Comparison of ENCODE assay signal across 1 cellular context in the genomic region with DNA sequence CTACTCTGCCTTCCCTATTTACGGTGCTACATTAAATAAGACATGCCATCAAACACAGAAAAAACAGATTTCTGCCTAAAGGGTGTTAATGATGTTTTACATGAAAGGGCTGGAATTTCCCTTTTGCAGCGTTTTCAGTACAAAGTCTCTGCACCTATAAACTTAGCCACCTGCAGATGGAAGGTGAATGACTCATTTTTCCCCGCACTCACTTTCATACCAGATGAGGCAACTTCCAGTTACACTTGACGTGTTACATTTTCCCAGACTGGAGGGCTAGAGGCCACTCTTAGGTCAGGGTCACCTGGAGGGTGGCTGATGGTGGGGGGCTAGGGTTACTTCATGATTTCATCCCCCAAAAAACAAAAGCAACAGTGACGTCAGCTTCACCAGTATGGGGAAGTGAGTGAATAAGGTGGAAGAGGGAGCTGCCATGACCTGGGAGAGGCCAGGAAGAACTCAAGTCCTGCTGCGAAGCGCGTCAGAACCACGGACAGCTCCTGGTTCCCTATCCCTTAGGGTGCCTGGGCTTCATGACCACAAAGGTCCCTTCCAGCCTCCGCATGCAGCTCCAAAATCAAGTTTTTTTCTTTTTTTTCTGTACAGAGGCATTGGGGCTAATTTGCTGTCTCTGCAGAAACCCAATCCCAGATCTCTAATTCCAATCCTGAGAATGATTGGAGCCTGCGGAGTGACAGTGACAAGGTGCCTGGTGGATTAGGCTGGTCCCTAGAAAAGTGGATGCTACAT.
TF ChIP-seq lines count a peak whose summit lies in the region.

No MANE protein-coding gene starts in this region.

TF ChIP-seq in GM12878, 131 proteins besides CTCF, POLR2A, EP300 and RAD21 (continued from another document and continues in another):
- TF ChIP-seq, protein P1, sequence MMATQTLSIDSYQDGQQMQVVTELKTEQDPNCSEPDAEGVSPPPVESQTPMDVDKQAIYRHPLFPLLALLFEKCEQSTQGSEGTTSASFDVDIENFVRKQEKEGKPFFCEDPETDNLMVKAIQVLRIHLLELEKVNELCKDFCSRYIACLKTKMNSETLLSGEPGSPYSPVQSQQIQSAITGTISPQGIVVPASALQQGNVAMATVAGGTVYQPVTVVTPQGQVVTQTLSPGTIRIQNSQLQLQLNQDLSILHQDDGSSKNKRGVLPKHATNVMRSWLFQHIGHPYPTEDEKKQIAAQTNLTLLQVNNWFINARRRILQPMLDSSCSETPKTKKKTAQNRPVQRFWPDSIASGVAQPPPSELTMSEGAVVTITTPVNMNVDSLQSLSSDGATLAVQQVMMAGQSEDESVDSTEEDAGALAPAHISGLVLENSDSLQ (IDR thresholded peaks at IDR 0.05), result no peak
- TF ChIP-seq RFX5 (IDR thresholded peaks at IDR 0.05; ENCODE audit: low read depth, low read length), result peak; percentile 3; the same call in 1 of the 2 replicates
- TF ChIP-seq, protein P2, sequence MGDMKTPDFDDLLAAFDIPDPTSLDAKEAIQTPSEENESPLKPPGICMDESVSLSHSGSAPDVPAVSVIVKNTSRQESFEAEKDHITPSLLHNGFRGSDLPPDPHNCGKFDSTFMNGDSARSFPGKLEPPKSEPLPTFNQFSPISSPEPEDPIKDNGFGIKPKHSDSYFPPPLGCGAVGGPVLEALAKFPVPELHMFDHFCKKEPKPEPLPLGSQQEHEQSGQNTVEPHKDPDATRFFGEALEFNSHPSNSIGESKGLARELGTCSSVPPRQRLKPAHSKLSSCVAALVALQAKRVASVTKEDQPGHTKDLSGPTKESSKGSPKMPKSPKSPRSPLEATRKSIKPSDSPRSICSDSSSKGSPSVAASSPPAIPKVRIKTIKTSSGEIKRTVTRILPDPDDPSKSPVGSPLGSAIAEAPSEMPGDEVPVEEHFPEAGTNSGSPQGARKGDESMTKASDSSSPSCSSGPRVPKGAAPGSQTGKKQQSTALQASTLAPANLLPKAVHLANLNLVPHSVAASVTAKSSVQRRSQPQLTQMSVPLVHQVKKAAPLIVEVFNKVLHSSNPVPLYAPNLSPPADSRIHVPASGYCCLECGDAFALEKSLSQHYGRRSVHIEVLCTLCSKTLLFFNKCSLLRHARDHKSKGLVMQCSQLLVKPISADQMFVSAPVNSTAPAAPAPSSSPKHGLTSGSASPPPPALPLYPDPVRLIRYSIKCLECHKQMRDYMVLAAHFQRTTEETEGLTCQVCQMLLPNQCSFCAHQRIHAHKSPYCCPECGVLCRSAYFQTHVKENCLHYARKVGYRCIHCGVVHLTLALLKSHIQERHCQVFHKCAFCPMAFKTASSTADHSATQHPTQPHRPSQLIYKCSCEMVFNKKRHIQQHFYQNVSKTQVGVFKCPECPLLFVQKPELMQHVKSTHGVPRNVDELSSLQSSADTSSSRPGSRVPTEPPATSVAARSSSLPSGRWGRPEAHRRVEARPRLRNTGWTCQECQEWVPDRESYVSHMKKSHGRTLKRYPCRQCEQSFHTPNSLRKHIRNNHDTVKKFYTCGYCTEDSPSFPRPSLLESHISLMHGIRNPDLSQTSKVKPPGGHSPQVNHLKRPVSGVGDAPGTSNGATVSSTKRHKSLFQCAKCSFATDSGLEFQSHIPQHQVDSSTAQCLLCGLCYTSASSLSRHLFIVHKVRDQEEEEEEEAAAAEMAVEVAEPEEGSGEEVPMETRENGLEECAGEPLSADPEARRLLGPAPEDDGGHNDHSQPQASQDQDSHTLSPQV (IDR thresholded peaks at IDR 0.05), result no peak
- no peak for TF ChIP-seq RB1 (IDR thresholded peaks at IDR 0.05; ENCODE audit: borderline replicate concordance)
- TF ChIP-seq, protein P3, sequence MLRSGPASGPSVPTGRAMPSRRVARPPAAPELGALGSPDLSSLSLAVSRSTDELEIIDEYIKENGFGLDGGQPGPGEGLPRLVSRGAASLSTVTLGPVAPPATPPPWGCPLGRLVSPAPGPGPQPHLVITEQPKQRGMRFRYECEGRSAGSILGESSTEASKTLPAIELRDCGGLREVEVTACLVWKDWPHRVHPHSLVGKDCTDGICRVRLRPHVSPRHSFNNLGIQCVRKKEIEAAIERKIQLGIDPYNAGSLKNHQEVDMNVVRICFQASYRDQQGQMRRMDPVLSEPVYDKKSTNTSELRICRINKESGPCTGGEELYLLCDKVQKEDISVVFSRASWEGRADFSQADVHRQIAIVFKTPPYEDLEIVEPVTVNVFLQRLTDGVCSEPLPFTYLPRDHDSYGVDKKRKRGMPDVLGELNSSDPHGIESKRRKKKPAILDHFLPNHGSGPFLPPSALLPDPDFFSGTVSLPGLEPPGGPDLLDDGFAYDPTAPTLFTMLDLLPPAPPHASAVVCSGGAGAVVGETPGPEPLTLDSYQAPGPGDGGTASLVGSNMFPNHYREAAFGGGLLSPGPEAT (IDR thresholded peaks at IDR 0.05; ENCODE audit: low read depth), result peak; percentile 94
- TF ChIP-seq NR2C1 (IDR thresholded peaks at IDR 0.05), result no peak
- TF ChIP-seq, protein P4, sequence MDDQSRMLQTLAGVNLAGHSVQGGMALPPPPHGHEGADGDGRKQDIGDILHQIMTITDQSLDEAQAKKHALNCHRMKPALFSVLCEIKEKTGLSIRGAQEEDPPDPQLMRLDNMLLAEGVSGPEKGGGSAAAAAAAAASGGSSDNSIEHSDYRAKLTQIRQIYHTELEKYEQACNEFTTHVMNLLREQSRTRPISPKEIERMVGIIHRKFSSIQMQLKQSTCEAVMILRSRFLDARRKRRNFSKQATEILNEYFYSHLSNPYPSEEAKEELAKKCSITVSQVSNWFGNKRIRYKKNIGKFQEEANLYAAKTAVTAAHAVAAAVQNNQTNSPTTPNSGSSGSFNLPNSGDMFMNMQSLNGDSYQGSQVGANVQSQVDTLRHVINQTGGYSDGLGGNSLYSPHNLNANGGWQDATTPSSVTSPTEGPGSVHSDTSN (IDR thresholded peaks at IDR 0.05; ENCODE audit: insufficient replicate concordance, low read depth, low read length), result no peak
- peak; percentile 82 for TF ChIP-seq BCL11A (IDR thresholded peaks at IDR 0.05; ENCODE audit: low read depth, low read length)
- TF ChIP-seq, protein P5, sequence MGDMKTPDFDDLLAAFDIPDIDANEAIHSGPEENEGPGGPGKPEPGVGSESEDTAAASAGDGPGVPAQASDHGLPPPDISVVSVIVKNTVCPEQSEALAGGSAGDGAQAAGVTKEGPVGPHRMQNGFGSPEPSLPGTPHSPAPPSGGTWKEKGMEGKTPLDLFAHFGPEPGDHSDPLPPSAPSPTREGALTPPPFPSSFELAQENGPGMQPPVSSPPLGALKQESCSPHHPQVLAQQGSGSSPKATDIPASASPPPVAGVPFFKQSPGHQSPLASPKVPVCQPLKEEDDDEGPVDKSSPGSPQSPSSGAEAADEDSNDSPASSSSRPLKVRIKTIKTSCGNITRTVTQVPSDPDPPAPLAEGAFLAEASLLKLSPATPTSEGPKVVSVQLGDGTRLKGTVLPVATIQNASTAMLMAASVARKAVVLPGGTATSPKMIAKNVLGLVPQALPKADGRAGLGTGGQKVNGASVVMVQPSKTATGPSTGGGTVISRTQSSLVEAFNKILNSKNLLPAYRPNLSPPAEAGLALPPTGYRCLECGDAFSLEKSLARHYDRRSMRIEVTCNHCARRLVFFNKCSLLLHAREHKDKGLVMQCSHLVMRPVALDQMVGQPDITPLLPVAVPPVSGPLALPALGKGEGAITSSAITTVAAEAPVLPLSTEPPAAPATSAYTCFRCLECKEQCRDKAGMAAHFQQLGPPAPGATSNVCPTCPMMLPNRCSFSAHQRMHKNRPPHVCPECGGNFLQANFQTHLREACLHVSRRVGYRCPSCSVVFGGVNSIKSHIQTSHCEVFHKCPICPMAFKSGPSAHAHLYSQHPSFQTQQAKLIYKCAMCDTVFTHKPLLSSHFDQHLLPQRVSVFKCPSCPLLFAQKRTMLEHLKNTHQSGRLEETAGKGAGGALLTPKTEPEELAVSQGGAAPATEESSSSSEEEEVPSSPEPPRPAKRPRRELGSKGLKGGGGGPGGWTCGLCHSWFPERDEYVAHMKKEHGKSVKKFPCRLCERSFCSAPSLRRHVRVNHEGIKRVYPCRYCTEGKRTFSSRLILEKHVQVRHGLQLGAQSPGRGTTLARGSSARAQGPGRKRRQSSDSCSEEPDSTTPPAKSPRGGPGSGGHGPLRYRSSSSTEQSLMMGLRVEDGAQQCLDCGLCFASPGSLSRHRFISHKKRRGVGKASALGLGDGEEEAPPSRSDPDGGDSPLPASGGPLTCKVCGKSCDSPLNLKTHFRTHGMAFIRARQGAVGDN (IDR thresholded peaks at IDR 0.05), result no peak
- peak in 1 of 2 experiments; percentile 82; a peak in 2 of 4 replicates for TF ChIP-seq ETV6 (conservative IDR thresholded peaks at IDR 0.05 in 1 of 2, IDR thresholded peaks at IDR 0.05 in 1 of 2; ENCODE audit: borderline replicate concordance in 1 of 2, low read depth in 1 of 2)
- no peak for TF ChIP-seq ZNF24 (IDR thresholded peaks at IDR 0.05)
- TF ChIP-seq, protein P6, sequence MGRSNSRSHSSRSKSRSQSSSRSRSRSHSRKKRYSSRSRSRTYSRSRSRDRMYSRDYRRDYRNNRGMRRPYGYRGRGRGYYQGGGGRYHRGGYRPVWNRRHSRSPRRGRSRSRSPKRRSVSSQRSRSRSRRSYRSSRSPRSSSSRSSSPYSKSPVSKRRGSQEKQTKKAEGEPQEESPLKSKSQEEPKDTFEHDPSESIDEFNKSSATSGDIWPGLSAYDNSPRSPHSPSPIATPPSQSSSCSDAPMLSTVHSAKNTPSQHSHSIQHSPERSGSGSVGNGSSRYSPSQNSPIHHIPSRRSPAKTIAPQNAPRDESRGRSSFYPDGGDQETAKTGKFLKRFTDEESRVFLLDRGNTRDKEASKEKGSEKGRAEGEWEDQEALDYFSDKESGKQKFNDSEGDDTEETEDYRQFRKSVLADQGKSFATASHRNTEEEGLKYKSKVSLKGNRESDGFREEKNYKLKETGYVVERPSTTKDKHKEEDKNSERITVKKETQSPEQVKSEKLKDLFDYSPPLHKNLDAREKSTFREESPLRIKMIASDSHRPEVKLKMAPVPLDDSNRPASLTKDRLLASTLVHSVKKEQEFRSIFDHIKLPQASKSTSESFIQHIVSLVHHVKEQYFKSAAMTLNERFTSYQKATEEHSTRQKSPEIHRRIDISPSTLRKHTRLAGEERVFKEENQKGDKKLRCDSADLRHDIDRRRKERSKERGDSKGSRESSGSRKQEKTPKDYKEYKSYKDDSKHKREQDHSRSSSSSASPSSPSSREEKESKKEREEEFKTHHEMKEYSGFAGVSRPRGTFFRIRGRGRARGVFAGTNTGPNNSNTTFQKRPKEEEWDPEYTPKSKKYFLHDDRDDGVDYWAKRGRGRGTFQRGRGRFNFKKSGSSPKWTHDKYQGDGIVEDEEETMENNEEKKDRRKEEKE (IDR thresholded peaks at IDR 0.05), result no peak
- 0 out of 2 replicates have a peak, but pooled peaks have one; percentile 28 for TF ChIP-seq ESRRA (IDR thresholded peaks at IDR 0.05; ENCODE audit: low read length)
- peak; percentile 81 for TF ChIP-seq TCF7 (IDR thresholded peaks at IDR 0.05; ENCODE audit: borderline replicate concordance)
- TF ChIP-seq MEF2B (IDR thresholded peaks at IDR 0.05; ENCODE audit: partially characterized antibody, poor library complexity, severe bottlenecking), result peak; percentile 55
- peak; percentile 64; the same call in 1 of the 2 replicates for TF ChIP-seq TCF3 (IDR thresholded peaks at IDR 0.05; ENCODE audit: borderline replicate concordance, insufficient read depth, low read depth, low read length)
- TF ChIP-seq MYC (IDR thresholded peaks at IDR 0.05; ENCODE audit: insufficient read depth, insufficient read length, insufficient replicate concordance, low read length, severe bottlenecking), result no peak
- TF ChIP-seq SRF (IDR thresholded peaks at IDR 0.05; ENCODE audit: low read depth in 2 of 2, low read length in 2 of 2), result 0 out of 4 replicates have a peak, but pooled peaks of 1 of the 2 experiments have one; percentile 20
- TF ChIP-seq JUND (IDR thresholded peaks at IDR 0.05; ENCODE audit: low read depth, low read length), result 0 out of 2 replicates have a peak, but pooled peaks have one; percentile 30
- TF ChIP-seq, protein P7, sequence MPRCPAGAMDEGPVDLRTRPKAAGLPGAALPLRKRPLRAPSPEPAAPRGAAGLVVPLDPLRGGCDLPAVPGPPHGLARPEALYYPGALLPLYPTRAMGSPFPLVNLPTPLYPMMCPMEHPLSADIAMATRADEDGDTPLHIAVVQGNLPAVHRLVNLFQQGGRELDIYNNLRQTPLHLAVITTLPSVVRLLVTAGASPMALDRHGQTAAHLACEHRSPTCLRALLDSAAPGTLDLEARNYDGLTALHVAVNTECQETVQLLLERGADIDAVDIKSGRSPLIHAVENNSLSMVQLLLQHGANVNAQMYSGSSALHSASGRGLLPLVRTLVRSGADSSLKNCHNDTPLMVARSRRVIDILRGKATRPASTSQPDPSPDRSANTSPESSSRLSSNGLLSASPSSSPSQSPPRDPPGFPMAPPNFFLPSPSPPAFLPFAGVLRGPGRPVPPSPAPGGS (IDR thresholded peaks at IDR 0.05; ENCODE audit: borderline replicate concordance, insufficient read depth, low read depth, low read length, poor library complexity, severe bottlenecking), result peak; percentile 74
- TF ChIP-seq GATAD2B (conservative IDR thresholded peaks at IDR 0.05; ENCODE audit: low read depth), result peak; percentile 53; the same call in 1 of the 2 replicates
- TF ChIP-seq NFYA (IDR thresholded peaks at IDR 0.05; ENCODE audit: borderline replicate concordance, low read depth, low read length), result no peak
- TF ChIP-seq SMARCA5 (IDR thresholded peaks at IDR 0.05), result no peak
- peak; percentile 62; the same call in 1 of the 2 replicates for TF ChIP-seq IRF4 (IDR thresholded peaks at IDR 0.05; ENCODE audit: low read depth, low read length)
- TF ChIP-seq, protein P8, sequence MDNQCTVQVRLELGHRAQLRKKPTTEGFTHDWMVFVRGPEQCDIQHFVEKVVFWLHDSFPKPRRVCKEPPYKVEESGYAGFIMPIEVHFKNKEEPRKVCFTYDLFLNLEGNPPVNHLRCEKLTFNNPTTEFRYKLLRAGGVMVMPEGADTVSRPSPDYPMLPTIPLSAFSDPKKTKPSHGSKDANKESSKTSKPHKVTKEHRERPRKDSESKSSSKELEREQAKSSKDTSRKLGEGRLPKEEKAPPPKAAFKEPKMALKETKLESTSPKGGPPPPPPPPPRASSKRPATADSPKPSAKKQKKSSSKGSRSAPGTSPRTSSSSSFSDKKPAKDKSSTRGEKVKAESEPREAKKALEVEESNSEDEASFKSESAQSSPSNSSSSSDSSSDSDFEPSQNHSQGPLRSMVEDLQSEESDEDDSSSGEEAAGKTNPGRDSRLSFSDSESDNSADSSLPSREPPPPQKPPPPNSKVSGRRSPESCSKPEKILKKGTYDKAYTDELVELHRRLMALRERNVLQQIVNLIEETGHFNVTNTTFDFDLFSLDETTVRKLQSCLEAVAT (IDR thresholded peaks at IDR 0.05), result no peak
- TF ChIP-seq, protein P9, sequence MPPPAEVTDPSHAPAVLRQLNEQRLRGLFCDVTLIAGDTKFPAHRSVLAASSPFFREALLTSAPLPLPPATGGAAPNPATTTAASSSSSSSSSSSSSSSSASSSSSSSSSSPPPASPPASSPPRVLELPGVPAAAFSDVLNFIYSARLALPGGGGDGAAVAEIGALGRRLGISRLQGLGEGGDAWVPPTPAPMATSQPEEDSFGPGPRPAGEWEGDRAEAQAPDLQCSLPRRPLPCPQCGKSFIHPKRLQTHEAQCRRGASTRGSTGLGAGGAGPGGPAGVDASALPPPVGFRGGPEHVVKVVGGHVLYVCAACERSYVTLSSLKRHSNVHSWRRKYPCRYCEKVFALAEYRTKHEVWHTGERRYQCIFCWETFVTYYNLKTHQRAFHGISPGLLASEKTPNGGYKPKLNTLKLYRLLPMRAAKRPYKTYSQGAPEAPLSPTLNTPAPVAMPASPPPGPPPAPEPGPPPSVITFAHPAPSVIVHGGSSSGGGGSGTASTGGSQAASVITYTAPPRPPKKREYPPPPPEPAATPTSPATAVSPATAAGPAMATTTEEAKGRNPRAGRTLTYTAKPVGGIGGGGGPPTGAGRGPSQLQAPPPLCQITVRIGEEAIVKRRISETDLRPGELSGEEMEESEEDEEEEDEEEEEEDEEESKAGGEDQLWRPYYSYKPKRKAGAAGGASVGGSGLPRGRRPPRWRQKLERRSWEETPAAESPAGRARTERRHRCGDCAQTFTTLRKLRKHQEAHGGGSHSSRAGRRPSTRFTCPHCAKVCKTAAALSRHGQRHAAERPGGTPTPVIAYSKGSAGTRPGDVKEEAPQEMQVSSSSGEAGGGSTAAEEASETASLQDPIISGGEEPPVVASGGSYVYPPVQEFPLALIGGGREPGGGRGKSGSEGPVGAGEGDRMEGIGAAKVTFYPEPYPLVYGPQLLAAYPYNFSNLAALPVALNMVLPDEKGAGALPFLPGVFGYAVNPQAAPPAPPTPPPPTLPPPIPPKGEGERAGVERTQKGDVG (CRISPR knock-in tag; IDR thresholded peaks at IDR 0.05), result no peak
- peak; percentile 88 for TF ChIP-seq JUNB (IDR thresholded peaks at IDR 0.05)
